Comparison of ENCODE assay signal across 8 cellular contexts in genomic region chr2:111659361-111660281, GRCh38.
A peak's percentile ranks its signal among the peaks of the same experiment; 100 is the strongest.
DNase-seq lines count a peak whose midpoint lies in the region; ATAC-seq, FAIRE-seq and TF ChIP-seq lines count a peak whose summit lies in the region.

No MANE protein-coding gene starts in this region.

- H3K4me3 ChIP-seq in astrocyte of the cerebellum (ENCODE audit: low read depth, low read length), result no peak overlapping the region

- FAIRE-seq in urothelium cell line (lab: Jason Lieb, UNC), result peak; percentile 85

- ATAC-seq in Right ventricle myocardium inferior (peak; percentile 89), GM19397 (IDR thresholded peaks at IDR 0.05; ENCODE audit: unreplicated experiment) (no peak), HG03175 (IDR thresholded peaks at IDR 0.05; ENCODE audit: unreplicated experiment) (no peak)

- TF ChIP-seq CTCF in astrocyte of the cerebellum (IDR thresholded peaks at IDR 0.05; ENCODE audit: low read depth, low read length, missing control alignments), result no peak

- DNase-seq in Right ventricle myocardium inferior (ENCODE audit: missing footprints) (peak; percentile 78), cardiac septum (ENCODE audit: low spot score) (no peak), astrocyte of the cerebellum (ENCODE audit: low read depth) (peak; percentile 90), kidney tubule cell (ENCODE audit: low spot score) (peak; percentile 99), urothelium cell line (ENCODE audit: low spot score) (peak; percentile 82), inferior parietal cortex (ENCODE audit: extremely low spot score) (no peak)

- in situ Hi-C loops in astrocyte of the cerebellum (cut with HindIII; ENCODE audit: low sequenced_read_pairs), result no loop called here

- intact Hi-C loops in Right ventricle myocardium inferior (cut with DNase I), result no loop called here
- intact Hi-C loops in cardiac septum (cut with DNase I), result loop anchor here (10.0 kb wide), 1 partner anchor 845 kb away; no protein-coding TSS in a partner anchor

Comparison
In these comparisons a context has a peak if more than half of its experiments do, and no peak if none do; other contexts are left out.
1. DNase-seq: peak in Right ventricle myocardium inferior (single experiment), astrocyte of the cerebellum (single experiment), kidney tubule cell (single experiment) and urothelium cell line (single experiment); none in cardiac septum (single experiment) and inferior parietal cortex (single experiment).